31 cellular contexts compared by ENCODE assay signal in the genomic region with DNA sequence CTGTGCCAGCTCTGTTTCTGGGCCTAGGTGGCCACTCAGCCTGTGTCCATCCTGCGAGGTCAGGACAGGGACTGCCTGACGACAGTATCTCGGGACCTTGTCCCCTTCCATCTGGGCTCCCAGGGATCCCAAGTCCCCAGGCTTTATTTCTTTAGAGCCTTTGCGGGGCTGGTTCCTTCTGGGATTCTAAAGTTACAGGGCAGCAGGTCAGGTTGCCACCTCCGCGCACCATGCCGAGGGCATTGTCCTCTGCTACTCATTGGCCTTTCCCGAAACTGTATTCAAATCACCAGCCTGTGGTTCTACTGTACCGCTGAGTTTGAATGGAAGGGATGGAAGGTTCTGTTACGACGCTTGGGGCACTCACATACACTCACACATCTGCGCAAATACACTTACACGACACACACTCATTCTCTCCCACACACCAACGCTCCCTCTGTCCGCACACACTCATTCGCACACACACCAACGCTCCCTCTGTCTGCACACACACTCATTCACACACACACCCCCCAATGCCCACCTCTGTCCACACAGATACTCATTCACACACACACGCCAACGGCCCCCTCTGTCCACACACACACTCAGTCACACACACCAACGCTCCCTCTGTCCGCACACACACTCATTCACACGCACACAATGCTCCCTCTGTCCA. TPM values are rescaled to one million over a fixed set of nuclear protein-coding genes. Genes with fewer than 3 reads are reported as not detected.
"Had no signal": no experiment of that assay in that cellular context is flagged by ENCODE, and none has a peak within 500 bp of the region (broad histone marks: within the 10 kb centered on the region; RNA-seq: fewer than 3 reads in every experiment).

No MANE protein-coding gene starts in this region.

- H3K27me3 Mint-ChIP-seq: naive B cell; stimulated activated naive CD8-positive, alpha-beta T cell treated with anti-CD3 and anti-CD28 coated beads, Interleukin-15, Interleukin-2, amounts not matched to agents 100 ng/mL and 50 ng/mL, for 24 hours had no signal

- H3K36me3 ChIP-seq: left lung, lower lobe of right lung, neural progenitor cell, neutrophil, ovary, prostate gland, sigmoid colon, spleen, suprapubic skin, thoracic aorta, tibial artery, upper lobe of right lung, vagina had no signal

- H3K27ac Mint-ChIP-seq: immature natural killer cell; mesothelial cell of epicardium; naive B cell; natural killer cell; nephron progenitor cell; neural progenitor cell; stimulated activated effector memory CD8-positive, alpha-beta T cell treated with anti-CD3 and anti-CD28 coated beads, Interleukin-12 subunit alpha, Interleukin-12 subunit beta, amount 100 ng/mL, for 72 hours; stimulated activated naive CD8-positive, alpha-beta T cell treated with anti-CD3 and anti-CD28 coated beads, Interleukin-15, Interleukin-2, amounts not matched to agents 100 ng/mL and 50 ng/mL, for 24 hours had no signal

- H3K4me1 ChIP-seq: left lung, lower lobe of right lung, neural progenitor cell, prostate gland, sigmoid colon, spleen, tibial artery, upper lobe of right lung, vagina had no signal

- H3K9me3 Mint-ChIP-seq: natural killer cell; nephron progenitor cell; neural progenitor cell; stimulated activated effector memory CD8-positive, alpha-beta T cell treated with anti-CD3 and anti-CD28 coated beads, Interleukin-12 subunit alpha, Interleukin-12 subunit beta, amount 100 ng/mL, for 72 hours; stimulated activated naive CD8-positive, alpha-beta T cell treated with anti-CD3 and anti-CD28 coated beads, Interleukin-15, Interleukin-2, amounts not matched to agents 100 ng/mL and 50 ng/mL, for 24 hours had no signal

- H3K9ac ChIP-seq: neural progenitor cell had no signal

- FAIRE-seq: islet of Langerhans, kidney, small intestine had no signal

- H3K36me3 Mint-ChIP-seq: immature natural killer cell; mesothelial cell of epicardium; naive B cell; natural killer cell; neural progenitor cell; stimulated activated effector memory CD8-positive, alpha-beta T cell treated with anti-CD3 and anti-CD28 coated beads, Interleukin-12 subunit alpha, Interleukin-12 subunit beta, amount 100 ng/mL, for 72 hours had no signal

- H3K4me3 Mint-ChIP-seq: immature natural killer cell; mesothelial cell of epicardium; naive B cell; natural killer cell; nephron progenitor cell; neural progenitor cell; stimulated activated effector memory CD8-positive, alpha-beta T cell treated with anti-CD3 and anti-CD28 coated beads, Interleukin-12 subunit alpha, Interleukin-12 subunit beta, amount 100 ng/mL, for 72 hours; stimulated activated naive CD8-positive, alpha-beta T cell treated with anti-CD3 and anti-CD28 coated beads, Interleukin-15, Interleukin-2, amounts not matched to agents 100 ng/mL and 50 ng/mL, for 24 hours had no signal

- H2AFZ ChIP-seq: neural progenitor cell had no signal

- H3K27ac ChIP-seq: left lung, lower lobe of right lung, neural progenitor cell, neutrophil, ovary, prostate gland, sigmoid colon, spleen, suprapubic skin, thoracic aorta, tibial artery, upper lobe of right lung, vagina had no signal

- H3K27me3 ChIP-seq: left lung, neural progenitor cell, neutrophil, ovary, sigmoid colon, spleen, suprapubic skin, tibial artery, upper lobe of right lung, vagina had no signal

- H3K9me3 ChIP-seq: left lung, lower lobe of right lung, neutrophil, ovary, prostate gland, sigmoid colon, spleen, suprapubic skin, thoracic aorta, tibial artery, upper lobe of right lung, vagina had no signal

- ATAC-seq: left colon; left lung; lower lobe of right lung; natural killer cell; stimulated activated effector memory CD8-positive, alpha-beta T cell treated with anti-CD3 and anti-CD28 coated beads, Interleukin-12 subunit alpha, Interleukin-12 subunit beta, amount 100 ng/mL, for 72 hours; upper lobe of right lung had no signal

- DNase-seq: hypothalamus; immature natural killer cell; kidney; left colon; left lung; lower lobe of right lung; mammary epithelial cell; naive B cell; natural killer cell; nephron progenitor cell; occipital lobe; retina; sigmoid colon; small intestine; spleen; stimulated activated CD4-positive, alpha-beta T cell treated with anti-CD3 and anti-CD28 coated beads, Interleukin-4, amount 100 ng/mL, for 24 hours; stimulated activated naive CD4-positive, alpha-beta T cell; tibial artery; trophoblast cell; upper lobe of right lung had no signal

- H3K4me3 ChIP-seq: left lung, lower lobe of right lung, neural progenitor cell, ovary, prostate gland, sigmoid colon, spleen, suprapubic skin, thoracic aorta, tibial artery, upper lobe of right lung, vagina had no signal

- H3K4me2 ChIP-seq: neural progenitor cell had no signal

- H3K4me1 Mint-ChIP-seq: immature natural killer cell; mesothelial cell of epicardium; naive B cell; natural killer cell; nephron progenitor cell; stimulated activated effector memory CD8-positive, alpha-beta T cell treated with anti-CD3 and anti-CD28 coated beads, Interleukin-12 subunit alpha, Interleukin-12 subunit beta, amount 100 ng/mL, for 72 hours had no signal

RNA-seq across cellular contexts. Expression of gene THBS2, which starts 59.8 kb away (rescaled TPM):
- total RNA-seq: natural killer cell had no signal
